Comparison of ENCODE assay signal across 9 cellular contexts in genomic region chr10:86017841-86018734, GRCh38.
DNase-seq lines count a peak whose midpoint lies in the region; ATAC-seq and TF ChIP-seq lines count a peak whose summit lies in the region.
"Had no signal": no experiment of that assay in that cellular context is flagged by ENCODE, and none has a peak within 500 bp of the region (broad histone marks: within the 10 kb centered on the region; RNA-seq: fewer than 3 reads in every experiment).

No MANE protein-coding gene starts in this region.

- intact Hi-C loops in spleen (cut with DNase I; ENCODE audit: low total_unique reads): no loop called here

- TF ChIP-seq CTCF in right atrium auricular region (IDR thresholded peaks at IDR 0.05) (no peak), spleen (IDR thresholded peaks at IDR 0.05 in 8 of 11, conservative IDR thresholded peaks at IDR 0.05 in 3 of 11) (no peak)

- DNase-seq in NCI-H2029 (lab: John Stamatoyannopoulos, UW) (peak; percentile 46), right atrium auricular region (ENCODE audit: low spot score) (no peak), SK-N-DZ (ENCODE audit: low spot score) (no peak), NCI-H226 (no peak), spleen (no peak)
- DNase-seq in activated naive CD4-positive, alpha-beta T cell treated with Interleukin-2 at 50 U/mL for 16 hours: no peak
- DNase-seq: Calu3 had no signal

- H3K27ac ChIP-seq in right atrium auricular region: peak overlapping the region; percentile 62 to 67
- no peak overlapping the region for H3K27ac ChIP-seq in spleen

- H3K27me3 ChIP-seq in right atrium auricular region (no peaks in the 10 kb centered on the region), spleen (replicated peaks in 1 of 7) (peaks cover 0 to 53% (median 6%) of the 10 kb centered on the region in 7 donors)

- TF ChIP-seq POLR2A in GM18505 (IDR thresholded peaks at IDR 0.05; ENCODE audit: borderline replicate concordance, extremely low read depth, insufficient read depth, insufficient read length) (no peak), spleen (IDR thresholded peaks at IDR 0.05) (no peak)

- peak; percentile 88 for ATAC-seq in GM18505 (IDR thresholded peaks at IDR 0.05; ENCODE audit: unreplicated experiment)
- peak; percentile 75 for ATAC-seq in GM21825 (IDR thresholded peaks at IDR 0.05; ENCODE audit: unreplicated experiment)

- H3K4me1 ChIP-seq in right atrium auricular region: peaks cover 0 to 28% of the 10 kb centered on the region in 2 donors
- peaks cover 0 to 18% (median 11%) of the 10 kb centered on the region in 6 donors for H3K4me1 ChIP-seq in spleen

- H3K36me3 ChIP-seq in right atrium auricular region (no peaks in the 10 kb centered on the region), spleen (no peaks in the 10 kb centered on the region)

- H3K4me3 ChIP-seq in right atrium auricular region (no peak overlapping the region), spleen (no peak overlapping the region)

- H3K9me3 ChIP-seq in right atrium auricular region: no peaks in the 10 kb centered on the region
- no peaks in the 10 kb centered on the region for H3K9me3 ChIP-seq in spleen

- 45 to 67% (median 67%) methylated on average over 12 to 13 of the region's 13 CpGs for WGBS in spleen, 5 donors

Comparison
In these comparisons a context has a peak if more than half of its experiments do, and no peak if none do; other contexts are left out.
1. H3K27ac ChIP-seq: peak in right atrium auricular region (2 of 2); none in spleen (0 of 8).